1 cellular context compared by ENCODE assay signal in genomic region chr16:72749091-72749490, GRCh38.
TF ChIP-seq lines count a peak whose summit lies in the region.

No MANE protein-coding gene starts in this region.

TF ChIP-seq in GM23338, 12 proteins besides CTCF, POLR2A, EP300 and RAD21 (continued from another document):
- TF ChIP-seq, protein P1, sequence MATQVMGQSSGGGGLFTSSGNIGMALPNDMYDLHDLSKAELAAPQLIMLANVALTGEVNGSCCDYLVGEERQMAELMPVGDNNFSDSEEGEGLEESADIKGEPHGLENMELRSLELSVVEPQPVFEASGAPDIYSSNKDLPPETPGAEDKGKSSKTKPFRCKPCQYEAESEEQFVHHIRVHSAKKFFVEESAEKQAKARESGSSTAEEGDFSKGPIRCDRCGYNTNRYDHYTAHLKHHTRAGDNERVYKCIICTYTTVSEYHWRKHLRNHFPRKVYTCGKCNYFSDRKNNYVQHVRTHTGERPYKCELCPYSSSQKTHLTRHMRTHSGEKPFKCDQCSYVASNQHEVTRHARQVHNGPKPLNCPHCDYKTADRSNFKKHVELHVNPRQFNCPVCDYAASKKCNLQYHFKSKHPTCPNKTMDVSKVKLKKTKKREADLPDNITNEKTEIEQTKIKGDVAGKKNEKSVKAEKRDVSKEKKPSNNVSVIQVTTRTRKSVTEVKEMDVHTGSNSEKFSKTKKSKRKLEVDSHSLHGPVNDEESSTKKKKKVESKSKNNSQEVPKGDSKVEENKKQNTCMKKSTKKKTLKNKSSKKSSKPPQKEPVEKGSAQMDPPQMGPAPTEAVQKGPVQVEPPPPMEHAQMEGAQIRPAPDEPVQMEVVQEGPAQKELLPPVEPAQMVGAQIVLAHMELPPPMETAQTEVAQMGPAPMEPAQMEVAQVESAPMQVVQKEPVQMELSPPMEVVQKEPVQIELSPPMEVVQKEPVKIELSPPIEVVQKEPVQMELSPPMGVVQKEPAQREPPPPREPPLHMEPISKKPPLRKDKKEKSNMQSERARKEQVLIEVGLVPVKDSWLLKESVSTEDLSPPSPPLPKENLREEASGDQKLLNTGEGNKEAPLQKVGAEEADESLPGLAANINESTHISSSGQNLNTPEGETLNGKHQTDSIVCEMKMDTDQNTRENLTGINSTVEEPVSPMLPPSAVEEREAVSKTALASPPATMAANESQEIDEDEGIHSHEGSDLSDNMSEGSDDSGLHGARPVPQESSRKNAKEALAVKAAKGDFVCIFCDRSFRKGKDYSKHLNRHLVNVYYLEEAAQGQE (IDR thresholded peaks at IDR 0.05; ENCODE audit: unreplicated experiment): no peak
- TF ChIP-seq STAT1 (IDR thresholded peaks at IDR 0.05; ENCODE audit: unreplicated experiment) (no peak), POLR2AphosphoS5 (IDR thresholded peaks at IDR 0.05; ENCODE audit: low read depth) (no peak)
TF ChIP-seq in GM23338: peak in this region for 0.
